In genomic region chr2:60554649-60555065, GRCh38 we compare ENCODE assay signal across 8 cellular contexts. TPM values are rescaled to one million over a fixed set of nuclear protein-coding genes. Genes with fewer than 3 reads are reported as not detected.
DNase-seq lines count a peak whose midpoint lies in the region; ATAC-seq lines count a peak whose summit lies in the region.

No MANE protein-coding gene starts in this region.

- H3K27me3 Mint-ChIP-seq in activated naive CD4-positive, alpha-beta T cell treated with anti-CD3 and anti-CD28 coated beads for 36 hours (ENCODE audit: low read depth): peaks cover 67% of the 10 kb centered on the region
- peaks cover 39 to 68% of the 10 kb centered on the region in 2 donors for H3K27me3 Mint-ChIP-seq in effector memory CD8-positive, alpha-beta T cell
- no peaks in the 10 kb centered on the region for H3K27me3 Mint-ChIP-seq in naive B cell

- CTCF ChIA-PET in activated naive CD4-positive, alpha-beta T cell treated with anti-CD3 and anti-CD28 coated beads for 36 hours (lab: Charles Lee): interaction anchor here (0.7 to 0.9 kb wide), 2 partner anchors 14 to 27 kb away, joined by 3 to 4 read pairs; no protein-coding TSS in a partner anchor

- no peak overlapping the region for H3K27ac Mint-ChIP-seq in activated naive CD4-positive, alpha-beta T cell treated with anti-CD3 and anti-CD28 coated beads for 36 hours
- no peak overlapping the region for H3K27ac Mint-ChIP-seq in effector memory CD8-positive, alpha-beta T cell
- H3K27ac Mint-ChIP-seq in naive B cell: peak overlapping the region; percentile 98 to 99 (median 99)

- no peaks in the 10 kb centered on the region for H3K36me3 Mint-ChIP-seq in activated naive CD4-positive, alpha-beta T cell treated with anti-CD3 and anti-CD28 coated beads for 36 hours (ENCODE audit: low read depth)
- H3K36me3 Mint-ChIP-seq in effector memory CD8-positive, alpha-beta T cell (ENCODE audit: insufficient read depth): peaks cover 4% of the 10 kb centered on the region
- H3K36me3 Mint-ChIP-seq in naive B cell: peaks cover 0 to 15% of the 10 kb centered on the region in 2 donors

- peaks cover 42% of the 10 kb centered on the region for H3K4me1 Mint-ChIP-seq in activated naive CD4-positive, alpha-beta T cell treated with anti-CD3 and anti-CD28 coated beads for 36 hours (ENCODE audit: low read depth)
- peaks cover 27 to 28% of the 10 kb centered on the region in 2 donors for H3K4me1 Mint-ChIP-seq in effector memory CD8-positive, alpha-beta T cell (ENCODE audit: low read depth in 2 of 2)
- H3K4me1 Mint-ChIP-seq in naive B cell: peaks cover 12 to 15% (median 12%) of the 10 kb centered on the region in 3 donors

- ATAC-seq in effector memory CD8-positive, alpha-beta T cell (replicated peaks): no peak
- no peak for ATAC-seq in naive B cell (ENCODE audit: low read depth in 2 of 2)
- ATAC-seq in GM18502 (IDR thresholded peaks at IDR 0.05; ENCODE audit: poor library complexity, unreplicated experiment): no peak
- ATAC-seq in HG03095 (IDR thresholded peaks at IDR 0.05; ENCODE audit: unreplicated experiment): no peak
- ATAC-seq in GM18868 (IDR thresholded peaks at IDR 0.05; ENCODE audit: unreplicated experiment): no peak

- intact Hi-C loops in activated naive CD4-positive, alpha-beta T cell treated with anti-CD3 and anti-CD28 coated beads for 36 hours (cut with micrococcal nuclease): loop anchor here (2.0 to 10.0 kb wide), 9 partner anchors 203 to 1790 kb away; partner anchors contain the start of genes PAPOLG, PEX13 and PUS10

- no peaks in the 10 kb centered on the region for H3K9me3 Mint-ChIP-seq in activated naive CD4-positive, alpha-beta T cell treated with anti-CD3 and anti-CD28 coated beads for 36 hours
- no peaks in the 10 kb centered on the region for H3K9me3 Mint-ChIP-seq in effector memory CD8-positive, alpha-beta T cell
- no peaks in the 10 kb centered on the region for H3K9me3 Mint-ChIP-seq in naive B cell

- H3K4me3 Mint-ChIP-seq in activated naive CD4-positive, alpha-beta T cell treated with anti-CD3 and anti-CD28 coated beads for 36 hours: peak overlapping the region; percentile 68
- H3K4me3 Mint-ChIP-seq in effector memory CD8-positive, alpha-beta T cell: peak overlapping the region; percentile 74 to 80
- peak overlapping the region; percentile 92 to 100 (median 97) for H3K4me3 Mint-ChIP-seq in naive B cell

- no peak for DNase-seq in activated naive CD4-positive, alpha-beta T cell treated with anti-CD3 and anti-CD28 coated beads for 36 hours
- DNase-seq in activated naive CD4-positive, alpha-beta T cell (lab: John Stamatoyannopoulos, UW): no peak
- peak; percentile 60 to 78 for DNase-seq in NCI-H526 (lab: John Stamatoyannopoulos, UW)
- DNase-seq in effector memory CD8-positive, alpha-beta T cell: no peak
- DNase-seq in naive B cell: no peak

RNA-seq across cellular contexts. Expression of gene BCL11A, which starts 1.2 kb away (rescaled TPM):
- total RNA-seq in activated naive CD4-positive, alpha-beta T cell treated with anti-CD3 and anti-CD28 coated beads for 36 hours: under 1 TPM; 0.52 to 0.67 TPM
- 100 to 1,000 TPM; 152 to 246 (median 192) TPM for polyA plus RNA-seq in naive B cell (ENCODE audit: low read depth in 6 of 6)

Comparison
In these comparisons a context has a peak if more than half of its experiments do, and no peak if none do; other contexts are left out.
1. DNase-seq: peak in NCI-H526 (2 of 2); none in activated naive CD4-positive, alpha-beta T cell treated with anti-CD3 and anti-CD28 coated beads for 36 hours (single experiment), activated naive CD4-positive, alpha-beta T cell (0 of 4), effector memory CD8-positive, alpha-beta T cell (0 of 3) and naive B cell (single experiment).
2. H3K27ac Mint-ChIP-seq: peak in naive B cell (6 of 6); none in activated naive CD4-positive, alpha-beta T cell treated with anti-CD3 and anti-CD28 coated beads for 36 hours (single experiment) and effector memory CD8-positive, alpha-beta T cell (0 of 2).
3. Peak in every context shown above with its lines, with median percentiles within 50 percentile points of each other: H3K4me3 Mint-ChIP-seq.